In genomic region chr3:106423321-106424225, GRCh38 we compare ENCODE assay signal across 14 cellular contexts.
DNase-seq lines count a peak whose midpoint lies in the region; ATAC-seq and TF ChIP-seq lines count a peak whose summit lies in the region.
"Had no signal": no experiment of that assay in that cellular context is flagged by ENCODE, and none has a peak within 500 bp of the region (broad histone marks: within the 10 kb centered on the region; RNA-seq: fewer than 3 reads in every experiment).

No MANE protein-coding gene starts in this region.

- no peaks in the 10 kb centered on the region for H3K9me3 Mint-ChIP-seq in endodermal cell
- H3K9me3 Mint-ChIP-seq: CD8-positive, alpha-beta T cell had no signal

- intact Hi-C loops in Right ventricle myocardium inferior (cut with DNase I), result no loop called here

- peaks cover 19% of the 10 kb centered on the region for H3K4me1 Mint-ChIP-seq in endodermal cell

- H3K4me3 Mint-ChIP-seq in endodermal cell, result no peak overlapping the region
- H3K4me3 Mint-ChIP-seq: CD8-positive, alpha-beta T cell had no signal

- peak; percentile 49 for ATAC-seq in HG03442 (IDR thresholded peaks at IDR 0.05; ENCODE audit: unreplicated experiment)
- no peak for ATAC-seq in GM21786 (IDR thresholded peaks at IDR 0.05; ENCODE audit: unreplicated experiment)
- no peak for ATAC-seq in GM19324 (IDR thresholded peaks at IDR 0.05; ENCODE audit: low FRiP score, unreplicated experiment)
- no peak for ATAC-seq in Right ventricle myocardium inferior
- ATAC-seq: CD8-positive, alpha-beta T cell had no signal

- peaks cover 3% of the 10 kb centered on the region for H3K36me3 Mint-ChIP-seq in endodermal cell (ENCODE audit: low read depth)
- H3K36me3 Mint-ChIP-seq: CD8-positive, alpha-beta T cell had no signal

- peak; percentile 33 for DNase-seq in stimulated activated naive CD4-positive, alpha-beta T cell treated with Interleukin-2 at 50 U/mL for 16 hours (lab: John Stamatoyannopoulos, UW)
- DNase-seq in stimulated activated naive CD4-positive, alpha-beta T cell (lab: John Stamatoyannopoulos, UW), result no peak
- no peak for DNase-seq in endodermal cell
- no peak for DNase-seq in Right ventricle myocardium inferior (ENCODE audit: missing footprints)
- DNase-seq in Kasumi-1 (lab: John Stamatoyannopoulos, UW), result no peak
- DNase-seq: activated CD4-positive, CD25-positive, alpha-beta regulatory T cell treated with anti-CD3 and anti-CD28 coated beads, Interleukin-2, amount 50 U/mL, for 72 hours; anterior cingulate cortex; CD8-positive, alpha-beta T cell; NCI-H1092 treated with DMSO at 0.1 percent for 48 hours; NCI-H526; posterior cingulate gyrus had no signal

- H3K27ac ChIP-seq in endodermal cell (ENCODE audit: low read depth, low read length), result peak overlapping the region; percentile 9

- WGBS in endodermal cell (ENCODE audit: insufficient coverage in 1 of 2, insufficient read length in 1 of 2), 2 experiments, result 76 to 100% methylated on average over 2 to 7 of the region's 7 CpGs

- no peak for TF ChIP-seq CTCF in endodermal cell (conservative IDR thresholded peaks at IDR 0.05)

- H3K27ac Mint-ChIP-seq in endodermal cell, result no peak overlapping the region
- H3K27ac Mint-ChIP-seq: CD8-positive, alpha-beta T cell had no signal

- no peaks in the 10 kb centered on the region for H3K27me3 ChIP-seq in endodermal cell (ENCODE audit: control insufficient read depth, insufficient read depth, low read length, poor library complexity, severe bottlenecking)

- peaks cover 3% of the 10 kb centered on the region for H3K4me1 ChIP-seq in endodermal cell (ENCODE audit: control insufficient read depth, insufficient read depth, low read length)

- no peak overlapping the region for H3K9ac ChIP-seq in endodermal cell (ENCODE audit: extremely low read depth, low read length, poor library complexity, severe bottlenecking)

- H3K9me3 ChIP-seq in endodermal cell (ENCODE audit: control insufficient read depth, low read length), result no peaks in the 10 kb centered on the region

- no peaks in the 10 kb centered on the region for H3K36me3 ChIP-seq in endodermal cell (ENCODE audit: control insufficient read depth, insufficient read depth, low read length)

- no peak overlapping the region for H3K4me3 ChIP-seq in endodermal cell (ENCODE audit: low read length)

- H3K27me3 Mint-ChIP-seq in endodermal cell (ENCODE audit: insufficient read depth), result no peaks in the 10 kb centered on the region
